ENCODE assay signal across 8 cellular contexts in genomic region chr2:28751102-28751955, GRCh38. TPM values are rescaled to one million over a fixed set of nuclear protein-coding genes. Genes with fewer than 3 reads are reported as not detected.
DNase-seq lines count a peak whose midpoint lies in the region; ATAC-seq and TF ChIP-seq lines count a peak whose summit lies in the region.

Gene PPP1CB (plus strand): TSS chr2:28751830. CDS start chr2:28752125, 295 bp downstream.

- WGBS in esophagus, 2 donors: 1% methylated on average over 52 to 86 of the region's 86 CpGs

- H3K4me3 Mint-ChIP-seq in activated T-cell treated with anti-CD3 and anti-CD28 coated beads, Interleukin-2, amount 50 U/mL, for 24 hours: peak within 1 kb of the TSS; percentile 91

- H3K4me1 ChIP-seq in PC-9 (replicated peaks; ENCODE audit: insufficient read depth) (peaks cover 42% of the 10 kb centered on the region), esophagus (ENCODE audit: control insufficient read depth in 2 of 2, insufficient read depth in 2 of 2, low read length in 1 of 2) (peaks cover under 1 to 3% of the 10 kb centered on the region in 2 donors), muscle layer of duodenum (ENCODE audit: control insufficient read depth in 1 of 2, insufficient read depth in 2 of 2, low read length in 2 of 2) (peaks cover 21 to 24% of the 10 kb centered on the region in 2 donors)

- peak within 1 kb of the TSS; percentile 98 for H3K4me2 ChIP-seq in PC-9

- no peaks in the 10 kb centered on the region for H3K9me3 Mint-ChIP-seq in activated T-cell treated with anti-CD3 and anti-CD28 coated beads, Interleukin-2, amount 50 U/mL, for 24 hours

- peaks cover 38% of the 10 kb centered on the region for H3K36me3 Mint-ChIP-seq in activated T-cell treated with anti-CD3 and anti-CD28 coated beads, Interleukin-2, amount 50 U/mL, for 24 hours (ENCODE audit: low read depth)

- H3K4me3 ChIP-seq in PC-9 (peak within 1 kb of the TSS; percentile 93), esophagus (ENCODE audit: low read depth in 1 of 2, low read length in 2 of 2) (peak within 1 kb of the TSS; percentile 80 to 99), muscle layer of duodenum (ENCODE audit: low read depth in 1 of 2, low read length in 2 of 2) (peak within 1 kb of the TSS; percentile 90 to 98)

- CTCF ChIA-PET in PC-9 (lab: Charles Lee): interaction anchor here (0.5 to 2.1 kb wide), 3 partner anchors 153 to 1395 kb away, joined by 3 to 8 read pairs (median 3); no protein-coding TSS in a partner anchor

- peaks cover 25% of the 10 kb centered on the region for H3F3A ChIP-seq in PC-9 (ENCODE audit: insufficient read depth, low read depth)

- H3K79me2 ChIP-seq in PC-9 (ENCODE audit: low read depth): peaks cover 62% of the 10 kb centered on the region

- H3K9me3 ChIP-seq in PC-9 (ENCODE audit: insufficient read depth, low read depth) (no peaks in the 10 kb centered on the region), esophagus (ENCODE audit: control insufficient read depth in 2 of 2, insufficient read depth in 1 of 2, low read depth in 1 of 2, low read length in 1 of 2) (no peaks in the 10 kb centered on the region), muscle layer of duodenum (ENCODE audit: control insufficient read depth in 1 of 2, low read length in 2 of 2) (no peaks in the 10 kb centered on the region)

- TSS peak; percentile 90 for BruUV-seq in PC-9 (replicated peaks; lab: Mats Ljungman, UMichigan)

- peak; percentile 89 for DNase-seq in DMS53 treated with DMSO at 0.1 percent for 48 hours (lab: John Stamatoyannopoulos, UW; ENCODE audit: unreplicated experiment)
- DNase-seq in KBM-7: peak; percentile 96
- DNase-seq in PC-9: peak; percentile 84 to 96
- peak; percentile 96 for DNase-seq in activated T-cell treated with anti-CD3 and anti-CD28 coated beads, Interleukin-2, amount 50 U/mL, for 24 hours
- DNase-seq in stimulated activated CD8-positive, alpha-beta memory T cell treated with anti-CD3 and anti-CD28 coated beads, Interleukin-7, amount 100 ng/mL, for 4 hours (ENCODE audit: low read depth in 2 of 2): peak; percentile 87 to 95

- H3K36me3 ChIP-seq in PC-9 (ENCODE audit: low read depth) (no peaks in the 10 kb centered on the region), esophagus (ENCODE audit: control insufficient read depth in 2 of 2, insufficient read depth in 2 of 2, low read length in 1 of 2) (no peaks in the 10 kb centered on the region), muscle layer of duodenum (ENCODE audit: control insufficient read depth in 1 of 2, insufficient read depth in 2 of 2, low read length in 2 of 2) (peaks cover 0 to 14% of the 10 kb centered on the region in 2 donors)

- H3K27ac Mint-ChIP-seq in activated T-cell treated with anti-CD3 and anti-CD28 coated beads, Interleukin-2, amount 50 U/mL, for 24 hours: peak within 1 kb of the TSS; percentile 98

- no peaks in the 10 kb centered on the region for H3K27me3 Mint-ChIP-seq in activated T-cell treated with anti-CD3 and anti-CD28 coated beads, Interleukin-2, amount 50 U/mL, for 24 hours

- peak; percentile 85 for ATAC-seq in GM21717 (IDR thresholded peaks at IDR 0.05; ENCODE audit: unreplicated experiment)

- H3K27ac ChIP-seq in PC-9 (peak within 1 kb of the TSS; percentile 90), esophagus (ENCODE audit: low read depth in 2 of 2, low read length in 1 of 2) (peak within 1 kb of the TSS; percentile 100), muscle layer of duodenum (ENCODE audit: low read length) (peak within 1 kb of the TSS; percentile 99)

- intact Hi-C loops in PC-9 (cut with micrococcal nuclease; ENCODE audit: unreplicated experiment): loop anchor here (1.0 to 10.0 kb wide), 6 partner anchors 68 to 1047 kb away; no protein-coding TSS in a partner anchor

- no peaks in the 10 kb centered on the region for H3K9me2 ChIP-seq in PC-9 (ENCODE audit: insufficient read depth)

- POLR2A ChIA-PET in PC-9 (lab: Charles Lee; ENCODE audit: unreplicated experiment): interaction anchor here (0.5 to 1.8 kb wide), 7 partner anchors 64 to 999 kb away, joined by 3 to 23 read pairs (median 10); no protein-coding TSS in a partner anchor

- no peaks in the 10 kb centered on the region for H3K27me3 ChIP-seq in PC-9 (ENCODE audit: insufficient read depth, low read depth)
- H3K27me3 ChIP-seq in esophagus (ENCODE audit: control insufficient read depth in 1 of 2, insufficient read depth in 2 of 2, low read length in 2 of 2): no peaks in the 10 kb centered on the region
- H3K27me3 ChIP-seq in muscle layer of duodenum (ENCODE audit: low read depth, low read length): no peaks in the 10 kb centered on the region

- H2AFZ ChIP-seq in PC-9: peak within 1 kb of the TSS; percentile 72

- in situ Hi-C loops in KBM-7 (cut with MboI; ENCODE audit: low pct_unique_long_range_greater_than_20kb, low sequenced_read_pairs): no loop called here

- H3K4me1 Mint-ChIP-seq in activated T-cell treated with anti-CD3 and anti-CD28 coated beads, Interleukin-2, amount 50 U/mL, for 24 hours (ENCODE audit: low read depth): peaks cover 57% of the 10 kb centered on the region

- no peak; the same call in 1 of the 2 replicates for TF ChIP-seq CTCF in PC-9 (conservative IDR thresholded peaks at IDR 0.05)

- H4K20me1 ChIP-seq in PC-9 (ENCODE audit: insufficient read depth): peaks cover 24% of the 10 kb centered on the region

RNA-seq across cellular contexts. Expression of gene PPP1CB, which starts in this region (rescaled TPM):
- 231 and 260 TPM in 2 replicates for total RNA-seq in PC-9 (2021)
- polyA plus RNA-seq in esophagus: 100 to 1,000 TPM; 104 to 140 TPM

Comparison
In these comparisons a context has a peak if more than half of its experiments do, and no peak if none do; other contexts are left out.
1. Peak in every context shown above with its lines: DNase-seq, ATAC-seq, H3K4me3 ChIP-seq and H3K27ac ChIP-seq.